In the genomic region with DNA sequence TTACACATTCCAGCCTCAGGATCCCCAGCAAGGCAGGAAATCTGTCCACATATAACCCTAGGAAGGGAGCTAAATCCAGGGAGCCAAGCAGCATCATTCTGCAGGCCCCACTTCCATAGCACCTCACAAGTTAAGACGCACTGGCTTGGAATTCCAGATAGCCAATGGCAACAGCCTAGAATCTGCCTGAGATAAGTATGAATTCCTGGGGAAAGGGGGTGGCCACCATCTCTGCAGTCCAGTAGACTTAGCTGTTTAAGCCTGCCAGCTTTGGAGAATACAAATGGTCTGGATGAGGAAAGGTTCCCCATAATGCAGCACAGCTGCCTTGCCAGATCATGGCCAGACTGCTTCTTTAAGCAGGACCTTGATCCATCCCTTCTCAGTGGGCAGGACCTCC, we compare ENCODE assay signal across 21 cellular contexts.
"Had no signal": no experiment of that assay in that cellular context is flagged by ENCODE, and none has a peak within 500 bp of the region (broad histone marks: within the 10 kb centered on the region; RNA-seq: fewer than 3 reads in every experiment).

No MANE protein-coding gene starts in this region.

- ATAC-seq: activated naive CD4-positive, alpha-beta T cell treated with anti-CD3 and anti-CD28 coated beads, Interleukin-2, amount 50 U/mL, for 72 hours; body of pancreas; gastroesophageal sphincter; heart right ventricle; natural killer cell; right lobe of liver; stimulated activated memory B cell treated with anti-CD40 and anti-IgM and Interleukin-4, amounts not matched to agents 10 μg/mL and 1 μg/mL and 100 μg/mL, for 72 hours; upper lobe of right lung had no signal

- DNase-seq: activated CD4-positive, alpha-beta T cell treated with anti-CD3 and anti-CD28 coated beads for 1 hour; activated CD4-positive, alpha-beta T cell treated with anti-CD3 and anti-CD28 coated beads, Interleukin-2, amount 50 U/mL, for 48 hours; activated gamma-delta T cell treated with Interleukin-2 at 50 U/mL for 16 hours; activated T-cell treated with anti-CD3 and anti-CD28 coated beads for 4 hours; amygdala; body of pancreas; caudate nucleus; heart right ventricle; immature natural killer cell; natural killer cell; right lobe of liver; spleen; stimulated activated CD4-positive, alpha-beta T cell treated with anti-CD3 and anti-CD28 coated beads, Interleukin-4, amount 100 ng/mL, for 4 hours; upper lobe of right lung; WERI-Rb-1 had no signal

- H3K9me3 ChIP-seq: body of pancreas, gastroesophageal sphincter, heart right ventricle, neutrophil, right lobe of liver, spleen, thoracic aorta, upper lobe of right lung had no signal

- H3K27ac ChIP-seq: body of pancreas, gastroesophageal sphincter, heart right ventricle, neutrophil, parathyroid adenoma, right lobe of liver, spleen, thoracic aorta, upper lobe of right lung, WERI-Rb-1 had no signal

- H3K36me3 ChIP-seq: gastroesophageal sphincter, heart right ventricle, neutrophil, right lobe of liver, spleen, thoracic aorta, upper lobe of right lung, WERI-Rb-1 had no signal

- H3K27me3 ChIP-seq: body of pancreas, neutrophil, right lobe of liver, upper lobe of right lung had no signal

- H3K9ac ChIP-seq: parathyroid adenoma had no signal

- H3K4me3 ChIP-seq: body of pancreas, gastroesophageal sphincter, heart right ventricle, right lobe of liver, spleen, thoracic aorta, upper lobe of right lung had no signal

- H3K4me1 ChIP-seq: gastroesophageal sphincter, parathyroid adenoma, right lobe of liver, upper lobe of right lung had no signal

- H3K79me2 ChIP-seq: parathyroid adenoma had no signal

- H2AFZ ChIP-seq: parathyroid adenoma had no signal
